10 cellular contexts compared by ENCODE assay signal in the genomic region with DNA sequence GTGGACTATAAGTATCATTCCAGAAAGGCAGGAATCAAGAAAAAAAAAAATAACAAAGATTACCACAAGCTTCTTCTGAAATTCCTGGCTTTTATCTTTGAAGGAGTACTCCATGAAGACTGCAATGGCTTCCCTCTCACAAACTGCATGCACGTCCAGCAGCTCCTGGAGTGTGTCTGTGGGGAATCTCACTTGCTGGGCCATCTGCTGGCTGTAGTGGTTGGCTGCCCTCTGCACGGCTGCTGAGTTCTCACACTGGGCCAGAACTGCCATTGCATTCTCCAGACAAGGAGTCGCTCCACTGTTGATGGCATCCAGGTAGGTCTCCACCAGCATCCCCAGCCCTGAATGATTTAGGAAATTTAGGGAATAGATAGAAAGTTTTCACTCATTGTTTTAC. TPM values are rescaled to one million over a fixed set of nuclear protein-coding genes. Genes with fewer than 3 reads are reported as not detected.
DNase-seq lines count a peak whose midpoint lies in the region; ATAC-seq and TF ChIP-seq lines count a peak whose summit lies in the region.
"Had no signal": no experiment of that assay in that cellular context is flagged by ENCODE, and none has a peak within 500 bp of the region (broad histone marks: within the 10 kb centered on the region; RNA-seq: fewer than 3 reads in every experiment).

No MANE protein-coding gene starts in this region.

- H3K4me1 Mint-ChIP-seq in activated T-cell treated with anti-CD3 and anti-CD28 coated beads, Interleukin-2, amount 50 U/mL, for 72 hours (ENCODE audit: low read depth) = peaks cover 4% of the 10 kb centered on the region

- H2AFZ ChIP-seq in PC-3 (ENCODE audit: low read length) (no peak overlapping the region), fibroblast of lung (ENCODE audit: low read length) (no peak overlapping the region)

- H3K36me3 ChIP-seq in BJ (ENCODE audit: control insufficient read depth, insufficient read depth, low read length) (no peaks in the 10 kb centered on the region), PC-3 (ENCODE audit: low read depth, low read length) (no peaks in the 10 kb centered on the region), fibroblast of lung (ENCODE audit: control insufficient read depth, insufficient read depth, low read length) (no peaks in the 10 kb centered on the region)

- no peaks in the 10 kb centered on the region for H3K27me3 Mint-ChIP-seq in activated T-cell treated with anti-CD3 and anti-CD28 coated beads, Interleukin-2, amount 50 U/mL, for 72 hours (ENCODE audit: low read depth)

- H3K4me3 ChIP-seq in BJ (ENCODE audit: low read depth, low read length) (no peak overlapping the region), PC-3 (ENCODE audit: low read length) (no peak overlapping the region), fibroblast of lung (replicated peaks in 1 of 4; ENCODE audit: control extremely low read depth in 1 of 4, insufficient read depth in 1 of 4, low read depth in 3 of 4, low read length in 4 of 4) (no peak overlapping the region)

- CTCF ChIA-PET in BJ (lab: Yijun Ruan, JAX) (interaction anchor here (0.5 to 1.7 kb wide), 5 partner anchors 13 to 209 kb away, joined by 3 to 8 read pairs (median 3); no protein-coding TSS in a partner anchor), PC-3 (lab: Charles Lee) (no interaction called here)

- H3K9me3 Mint-ChIP-seq in activated T-cell treated with anti-CD3 and anti-CD28 coated beads, Interleukin-2, amount 50 U/mL, for 72 hours = no peaks in the 10 kb centered on the region

- no peaks in the 10 kb centered on the region for H3K36me3 Mint-ChIP-seq in activated T-cell treated with anti-CD3 and anti-CD28 coated beads, Interleukin-2, amount 50 U/mL, for 72 hours (ENCODE audit: insufficient read depth in 2 of 2)

- H3K4me1 ChIP-seq in PC-3 (ENCODE audit: insufficient read depth, low read length) (no peaks in the 10 kb centered on the region), fibroblast of lung (ENCODE audit: control insufficient read depth, extremely low read depth, insufficient read depth, low read length) (no peaks in the 10 kb centered on the region)

- H3K9me3 ChIP-seq in PC-3 (ENCODE audit: low read length) (no peaks in the 10 kb centered on the region), fibroblast of lung (ENCODE audit: control insufficient read depth, insufficient read depth, low read depth, low read length) (no peaks in the 10 kb centered on the region)

- H3K27me3 ChIP-seq in BJ (ENCODE audit: control insufficient read depth, insufficient read depth, low read length) = no peaks in the 10 kb centered on the region
- no peaks in the 10 kb centered on the region for H3K27me3 ChIP-seq in PC-3 (ENCODE audit: low read length)
- H3K27me3 ChIP-seq in fibroblast of lung (ENCODE audit: control insufficient read depth, insufficient read depth, low read length) = no peaks in the 10 kb centered on the region

- intact Hi-C loops in PC-3 (cut with micrococcal nuclease) = loop anchor here (2.0 kb wide), 1 partner anchor 150 kb away; no protein-coding TSS in a partner anchor

- no peaks in the 10 kb centered on the region for H3K79me2 ChIP-seq in PC-3 (ENCODE audit: low read length)
- H3K79me2 ChIP-seq in fibroblast of lung (ENCODE audit: control insufficient read depth, insufficient read depth, low read length) = no peaks in the 10 kb centered on the region

- peak; percentile 48 for TF ChIP-seq CTCF in BJ (IDR thresholded peaks at IDR 0.05; ENCODE audit: insufficient read depth, low read depth, low read length)
- TF ChIP-seq CTCF in PC-3 (conservative IDR thresholded peaks at IDR 0.05; ENCODE audit: low read depth, low read length) = peak; percentile 43; the same call in 1 of the 2 replicates
- peak; percentile 44 to 54 for TF ChIP-seq CTCF in fibroblast of lung (conservative IDR thresholded peaks at IDR 0.05 in 1 of 2, IDR thresholded peaks at IDR 0.05 in 1 of 2; ENCODE audit: low read depth in 1 of 2, low read length in 2 of 2)

- H3K27ac ChIP-seq in PC-3 (ENCODE audit: low read length) (no peak overlapping the region), fibroblast of lung (ENCODE audit: insufficient read depth, low read length) (no peak overlapping the region)

- ATAC-seq in PC-3 (peak; percentile 87), GM18867 (IDR thresholded peaks at IDR 0.05; ENCODE audit: unreplicated experiment) (no peak), GM21619 (IDR thresholded peaks at IDR 0.05; ENCODE audit: unreplicated experiment) (no peak)
- ATAC-seq in activated T-cell treated with anti-CD3 and anti-CD28 coated beads, Interleukin-2, amount 50 U/mL, for 72 hours (replicated peaks in 1 of 2) = no peak

- H3K4me2 ChIP-seq in PC-3 (ENCODE audit: low read length) (no peak overlapping the region), fibroblast of lung (ENCODE audit: extremely low read depth, insufficient read depth, low read length) (no peak overlapping the region)

- POLR2A ChIA-PET in BJ (lab: Charles Lee) (no interaction called here), PC-3 (lab: Charles Lee; ENCODE audit: unreplicated experiment) (no interaction called here)

- H4K20me1 ChIP-seq in PC-3 (ENCODE audit: low read length) (no peaks in the 10 kb centered on the region), fibroblast of lung (ENCODE audit: control insufficient read depth, extremely low read depth, insufficient read depth, low read length) (no peaks in the 10 kb centered on the region)

- H3K4me3 Mint-ChIP-seq in activated T-cell treated with anti-CD3 and anti-CD28 coated beads, Interleukin-2, amount 50 U/mL, for 72 hours = no peak overlapping the region

- DNase-seq in BJ (ENCODE audit: low read depth) (no peak), PC-3 (peak; percentile 33), fibroblast of lung (ENCODE audit: low read depth in 2 of 2) (peak; percentile 21 to 49), myocyte (ENCODE audit: low read depth) (peak; percentile 56), germinal center (ENCODE audit: low spot score) (no peak)
- DNase-seq in activated T-cell treated with anti-CD3 and anti-CD28 coated beads, Interleukin-2, amount 50 U/mL, for 72 hours = no peak
- DNase-seq: activated gamma-delta T cell, SIG-M5 had no signal

- BruUV-seq in PC-3 (replicated peaks; lab: Mats Ljungman, UMichigan) = no TSS peak

- H3F3A ChIP-seq in PC-3 (ENCODE audit: low read length, unreplicated experiment) = no peaks in the 10 kb centered on the region

- H3K9me2 ChIP-seq in PC-3 (replicated peaks; ENCODE audit: low read length) = no peaks in the 10 kb centered on the region

- no peak overlapping the region for H3K27ac Mint-ChIP-seq in activated T-cell treated with anti-CD3 and anti-CD28 coated beads, Interleukin-2, amount 50 U/mL, for 72 hours

- no peak overlapping the region for H3K9ac ChIP-seq in PC-3 (ENCODE audit: low read length)
- H3K9ac ChIP-seq in fibroblast of lung (ENCODE audit: insufficient read depth, low read length) = no peak overlapping the region

RNA-seq across cellular contexts. Expression of a gene that starts 23.3 kb away (rescaled TPM):
- polyA plus RNA-seq in BJ (2011; rRNA removed) (7.5 and 7.8 TPM in 2 replicates), fibroblast of lung (19.6 and 50.6 TPM in 2 replicates)
- polyA minus RNA-seq in BJ (2011; rRNA and poly(A)+ RNA removed) = 3.4 and 4.6 TPM in 2 replicates
- total RNA-seq in PC-3 (2014; rRNA removed) (1.6 and 2.1 TPM in 2 replicates), fibroblast of lung (70.7 and 96.8 TPM in 2 replicates), myocyte (70.6 and 111 TPM in 2 replicates)
- polyA plus RNA-seq in fibroblast of lung (2012) = 17.7 and 44.4 TPM in 2 replicates
- polyA minus RNA-seq in fibroblast of lung (ENCODE audit: low replicate concordance) = 6.0 and 9.6 TPM in 2 replicates
- polyA plus RNA-seq in myocyte (2012) = 32.4 TPM
- 100 to 1,000 TPM; 309 to 356 TPM for total RNA-seq in activated T-cell treated with anti-CD3 and anti-CD28 coated beads, Interleukin-2, amount 50 U/mL, for 72 hours

RNA-seq across cellular contexts. Expression of a gene that starts 26.6 kb away (rescaled TPM):
- polyA plus RNA-seq in BJ (2011; rRNA removed) (not detected in 2 replicates), fibroblast of lung (not detected in 2 replicates)
- not detected in 2 replicates for polyA minus RNA-seq in BJ (2011; rRNA and poly(A)+ RNA removed)
- total RNA-seq in PC-3 (2014; rRNA removed) (0.07 TPM in 1 of 2 replicates, not detected in the other), fibroblast of lung (not detected in 2 replicates), myocyte (not detected in 2 replicates)
- polyA plus RNA-seq in fibroblast of lung (2012) = not detected in 2 replicates
- not detected in 2 replicates for polyA minus RNA-seq in fibroblast of lung (ENCODE audit: low replicate concordance)
- not detected for polyA plus RNA-seq in myocyte (2012)
- under 1 TPM in 1 of 2 donors, not detected in 1; 0.23 TPM for total RNA-seq in activated T-cell treated with anti-CD3 and anti-CD28 coated beads, Interleukin-2, amount 50 U/mL, for 72 hours

RNA-seq across cellular contexts. Expression of a gene that starts 49.5 kb away (rescaled TPM):
- polyA plus RNA-seq in BJ (2011; rRNA removed) (1.2 and 1.4 TPM in 2 replicates), fibroblast of lung (0.40 and 1.3 TPM in 2 replicates)
- 0.67 and 0.90 TPM in 2 replicates for polyA minus RNA-seq in BJ (2011; rRNA and poly(A)+ RNA removed)
- total RNA-seq in PC-3 (2014; rRNA removed) (0.07 and 0.86 TPM in 2 replicates), fibroblast of lung (0.50 and 0.77 TPM in 2 replicates), myocyte (not detected in 2 replicates)
- polyA plus RNA-seq in fibroblast of lung (2012) = 0.20 and 0.86 TPM in 2 replicates
- polyA minus RNA-seq in fibroblast of lung (ENCODE audit: low replicate concordance) = 0.47 and 1.6 TPM in 2 replicates
- not detected for polyA plus RNA-seq in myocyte (2012)
- 10 to 100 TPM; 37.7 to 60.6 TPM for total RNA-seq in activated T-cell treated with anti-CD3 and anti-CD28 coated beads, Interleukin-2, amount 50 U/mL, for 72 hours

Comparison
In these comparisons a context has a peak if more than half of its experiments do, and no peak if none do; other contexts are left out.
1. DNase-seq: peak in PC-3 (single experiment), fibroblast of lung (2 of 2) and myocyte (single experiment); none in BJ (single experiment), activated T-cell treated with anti-CD3 and anti-CD28 coated beads, Interleukin-2, amount 50 U/mL, for 72 hours (0 of 2) and germinal center (single experiment).
2. RNA of a gene that starts 23.3 kb away (total RNA-seq): 309 to 356 TPM in activated T-cell treated with anti-CD3 and anti-CD28 coated beads, Interleukin-2, amount 50 U/mL, for 72 hours, 70.6 to 111 TPM in myocyte and 70.7 to 96.8 TPM in fibroblast of lung; 1.6 to 2.1 TPM in PC-3; every median in the first group is over 10 times any median in the second.
3. RNA of a gene that starts 49.5 kb away (total RNA-seq): 37.7 to 60.6 TPM in activated T-cell treated with anti-CD3 and anti-CD28 coated beads, Interleukin-2, amount 50 U/mL, for 72 hours; 0.50 to 0.77 TPM in fibroblast of lung, 0.07 to 0.86 TPM in PC-3 and not detected in myocyte; every median in the first group is over 10 times any median in the second.
4. Peak in every context shown above with its lines, with median percentiles within 50 percentile points of each other: CTCF ChIP-seq.